11 cellular contexts compared by ENCODE assay signal in the genomic region with DNA sequence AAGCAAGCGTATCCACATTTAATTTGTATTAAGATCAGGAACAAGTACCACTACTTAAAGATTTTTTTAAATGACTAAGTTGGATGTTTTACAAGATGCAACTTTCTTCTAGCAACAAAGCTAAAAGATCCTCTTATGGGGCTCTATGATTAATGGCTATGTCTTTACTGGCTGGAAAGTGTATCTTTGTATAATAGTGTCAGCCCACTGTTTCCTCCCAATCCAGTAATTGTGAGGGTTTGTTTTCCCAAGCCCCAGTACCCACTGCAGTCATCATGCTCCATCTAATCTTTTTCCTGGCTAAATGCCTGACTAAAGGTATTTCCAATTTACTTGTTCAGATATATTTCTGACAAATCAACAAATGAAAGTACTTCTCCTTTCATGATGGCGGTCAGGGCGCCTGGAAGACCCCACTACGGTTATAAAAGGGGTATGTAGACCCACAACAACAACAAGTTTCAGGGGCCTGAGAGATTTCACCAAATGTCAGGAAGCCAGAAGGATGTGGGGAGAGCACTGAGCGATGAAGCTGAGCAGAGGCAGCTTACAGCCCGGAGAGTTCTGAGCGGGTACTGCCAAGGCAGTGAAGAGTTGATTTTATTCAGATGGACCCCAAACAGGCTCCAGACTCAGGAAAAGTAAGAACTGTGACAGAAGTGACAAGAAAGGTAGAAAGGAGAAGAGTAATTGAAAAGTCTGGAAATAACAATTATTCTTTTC.
A peak's percentile ranks its signal among the peaks of the same experiment; 100 is the strongest.
DNase-seq lines count a peak whose midpoint lies in the region; ATAC-seq, FAIRE-seq and TF ChIP-seq lines count a peak whose summit lies in the region.
"Had no signal": no experiment of that assay in that cellular context is flagged by ENCODE, and none has a peak within 500 bp of the region (broad histone marks: within the 10 kb centered on the region; RNA-seq: fewer than 3 reads in every experiment).

No MANE protein-coding gene starts in this region.

- H3K79me2 ChIP-seq in Loucy (ENCODE audit: insufficient read depth, low read length) (peaks cover 63% of the 10 kb centered on the region), GM12878 (ENCODE audit: control insufficient read depth, insufficient read depth, low read length) (peaks cover 95% of the 10 kb centered on the region)

- H3F3A ChIP-seq in Loucy (ENCODE audit: low read depth) = no peaks in the 10 kb centered on the region

- no TSS peak for BruUV-seq in GM12878 (replicated peaks; lab: Mats Ljungman, UMichigan)

- H3K9me3 Mint-ChIP-seq in osteocyte (ENCODE audit: unreplicated experiment) (no peaks in the 10 kb centered on the region), progenitor cell of endocrine pancreas (ENCODE audit: low read depth) (no peaks in the 10 kb centered on the region)

- no peaks in the 10 kb centered on the region for H3K9me3 ChIP-seq in Loucy (ENCODE audit: insufficient read depth, low read depth, low read length)
- H3K9me3 ChIP-seq in GM12878 (replicated peaks; ENCODE audit: control insufficient read depth, insufficient read depth, low read length) = no peaks in the 10 kb centered on the region

- no peaks in the 10 kb centered on the region for H3K27me3 Mint-ChIP-seq in osteocyte (ENCODE audit: unreplicated experiment)
- no peaks in the 10 kb centered on the region for H3K27me3 Mint-ChIP-seq in progenitor cell of endocrine pancreas

- H3K36me3 Mint-ChIP-seq in osteocyte (ENCODE audit: unreplicated experiment) = peaks cover 26% of the 10 kb centered on the region
- no peaks in the 10 kb centered on the region for H3K36me3 Mint-ChIP-seq in progenitor cell of endocrine pancreas (ENCODE audit: insufficient read depth)

- TF ChIP-seq CTCF in GM06990 (IDR thresholded peaks at IDR 0.05; ENCODE audit: insufficient read depth, low read length, poor library complexity, severe bottlenecking) (no peak), Loucy (conservative IDR thresholded peaks at IDR 0.05; ENCODE audit: low read length) (no peak), GM12878 (IDR thresholded peaks at IDR 0.05 in 2 of 3, conservative IDR thresholded peaks at IDR 0.05 in 1 of 3; ENCODE audit: control insufficient read depth in 2 of 3, extremely low read depth in 1 of 3, insufficient read depth in 1 of 3, low read depth in 3 of 3, low read length in 3 of 3) (no peak), osteocyte (IDR thresholded peaks at IDR 0.05) (no peak), progenitor cell of endocrine pancreas (IDR thresholded peaks at IDR 0.05; ENCODE audit: unreplicated experiment) (no peak)

- no peak for TF ChIP-seq EP300 in GM12878 (IDR thresholded peaks at IDR 0.05; ENCODE audit: borderline replicate concordance in 1 of 2, control insufficient read depth in 1 of 2, low read depth in 2 of 2, low read length in 2 of 2)

- in situ Hi-C loops in GM12878 (cut with MboI) = no loop called here

- ATAC-seq in GM12878 = no peak
- ATAC-seq: activated CD4-positive, CD25-positive, alpha-beta regulatory T cell treated with anti-CD3 and anti-CD28 coated beads, Interleukin-2, amount 50 U/mL, for 24 hours; left lobe of liver had no signal

- RAD21 ChIA-PET in GM12878 (lab: Charles Lee; ENCODE audit: unreplicated experiment) = interaction anchor here (1.0 to 7.8 kb wide), 8 partner anchors 10 to 83 kb away, joined by 3 to 94 read pairs (median 5); no protein-coding TSS in a partner anchor

- CTCF ChIA-PET in GM12878 (lab: Yijun Ruan, JAX) = interaction anchor here (1.0 to 7.4 kb wide), 11 partner anchors 10 to 84 kb away, joined by 3 to 106 read pairs (median 4); no protein-coding TSS in a partner anchor

- H3K4me1 Mint-ChIP-seq in osteocyte (ENCODE audit: unreplicated experiment) (peaks cover 46% of the 10 kb centered on the region), progenitor cell of endocrine pancreas (ENCODE audit: low read depth) (no peaks in the 10 kb centered on the region)

- peak; percentile 32; the same call in 1 of the 2 replicates for TF ChIP-seq POLR2A in GM12878 (IDR thresholded peaks at IDR 0.05; ENCODE audit: low read depth, low read length)

- SMC1A ChIA-PET in GM12878 (lab: Charles Lee; ENCODE audit: uncharacterized antibody, unreplicated experiment) = interaction anchor here (0.8 to 9.2 kb wide), 16 partner anchors 10 to 371 kb away, joined by 3 to 145 read pairs (median 5); a partner anchor contains a TSS

- H3K4me2 ChIP-seq in Loucy (ENCODE audit: low read depth, low read length, poor library complexity, severe bottlenecking) (peak overlapping the region; percentile 93), GM12878 (ENCODE audit: control insufficient read depth, insufficient read depth) (peak overlapping the region; percentile 73)

- under 1% methylated on average over 7 of the region's 7 CpGs for WGBS in GM12878 (ENCODE audit: insufficient coverage, insufficient replicate concordance, low lambda C conversion rate, missing lambda C conversion rate)

- H3K9ac ChIP-seq in Loucy (ENCODE audit: low read depth, low read length, poor library complexity, severe bottlenecking) = peak overlapping the region; percentile 52
- H3K9ac ChIP-seq in GM12878 (ENCODE audit: control insufficient read depth, insufficient read depth, low read length) = peak overlapping the region; percentile 63

- H3K4me3 ChIP-seq in GM06990 (replicated peaks; ENCODE audit: low read depth, low read length) (peak overlapping the region; percentile 85), Loucy (ENCODE audit: low read length, poor library complexity, severe bottlenecking) (peak overlapping the region; percentile 55), GM12878 (peak overlapping the region; percentile 79)

- H3K36me3 ChIP-seq in GM06990 (ENCODE audit: control insufficient read depth, insufficient read depth, low read length) (peaks cover 2% of the 10 kb centered on the region), Loucy (ENCODE audit: insufficient read depth, low read length) (no peaks in the 10 kb centered on the region; the same call in 1 of the 2 replicates), GM12878 (ENCODE audit: control insufficient read depth in 2 of 2, insufficient read depth in 2 of 2, low read length in 1 of 2) (peaks cover 1 to 10% of the 10 kb centered on the region in 2 experiments; a peak in 3 of 4 replicates)

- peak overlapping the region; percentile 52 for H3K27ac Mint-ChIP-seq in osteocyte (ENCODE audit: unreplicated experiment)
- no peak overlapping the region for H3K27ac Mint-ChIP-seq in progenitor cell of endocrine pancreas

- no peaks in the 10 kb centered on the region for H3K9me2 ChIP-seq in Loucy (replicated peaks; ENCODE audit: low read depth, low read length)

- no peak for FAIRE-seq in GM12878 (lab: Jason Lieb, UNC)

- H3K4me3 Mint-ChIP-seq in osteocyte (ENCODE audit: unreplicated experiment) = no peak overlapping the region
- H3K4me3 Mint-ChIP-seq in progenitor cell of endocrine pancreas (ENCODE audit: low read depth) = no peak overlapping the region

- no peak overlapping the region for H2AFZ ChIP-seq in Loucy (ENCODE audit: low read length)
- H2AFZ ChIP-seq in GM12878 (ENCODE audit: control insufficient read depth, low read depth, low read length) = no peak overlapping the region

- DNase-seq in GM06990 (ENCODE audit: extremely low read depth, insufficient read length) (no peak), GM12878 (ENCODE audit: low read depth, low spot score) (no peak), osteocyte (ENCODE audit: extremely low spot score, unreplicated experiment) (no peak), progenitor cell of endocrine pancreas (ENCODE audit: low spot score, unreplicated experiment) (no peak), germinal center (ENCODE audit: low spot score) (no peak), KG1 (lab: John Stamatoyannopoulos, UW) (no peak)
- DNase-seq: anterior cingulate cortex, NCI-H146 had no signal

- TF ChIP-seq RAD21 in GM12878 (IDR thresholded peaks at IDR 0.05; ENCODE audit: insufficient read depth, low read depth, low read length) = no peak

- H3K27me3 ChIP-seq in GM06990 (replicated peaks; ENCODE audit: control insufficient read depth, insufficient read depth, low read length) (no peaks in the 10 kb centered on the region), Loucy (ENCODE audit: insufficient read depth, low read length, poor library complexity, severe bottlenecking) (no peaks in the 10 kb centered on the region), GM12878 (replicated peaks in 1 of 2; ENCODE audit: control insufficient read depth in 2 of 2, insufficient read depth in 2 of 2, low read length in 1 of 2) (no peaks in the 10 kb centered on the region)

- H3K27ac ChIP-seq in GM12878 (ENCODE audit: control insufficient read depth, insufficient read depth) = peak overlapping the region; percentile 62

- intact Hi-C loops in GM12878 (cut with micrococcal nuclease; ENCODE audit: unreplicated experiment) = no loop called here

- POLR2A ChIA-PET in GM12878 (lab: Charles Lee) = interaction anchor here (0.7 to 6.9 kb wide), 6 partner anchors 9 to 57 kb away, joined by 3 to 67 read pairs (median 5); no protein-coding TSS in a partner anchor

- H3K4me1 ChIP-seq in Loucy (ENCODE audit: insufficient read depth, low read length, poor library complexity, severe bottlenecking) (peaks cover 61% of the 10 kb centered on the region), GM12878 (ENCODE audit: control insufficient read depth, insufficient read depth, low read length) (peaks cover 12% of the 10 kb centered on the region)

- H4K20me1 ChIP-seq in Loucy (ENCODE audit: insufficient read depth, low read length, poor library complexity, severe bottlenecking) (no peaks in the 10 kb centered on the region), GM12878 (ENCODE audit: control insufficient read depth, insufficient read depth) (no peaks in the 10 kb centered on the region)

TF ChIP-seq in GM12878, 131 proteins besides CTCF, POLR2A, EP300 and RAD21:
- TF ChIP-seq PAX8 (IDR thresholded peaks at IDR 0.05) (no peak), POLR2AphosphoS5 (IDR thresholded peaks at IDR 0.05; ENCODE audit: low read length) (peak; percentile 66; the same call in 1 of the 2 replicates)
